Comparison of ENCODE assay signal across 15 cellular contexts in the genomic region with DNA sequence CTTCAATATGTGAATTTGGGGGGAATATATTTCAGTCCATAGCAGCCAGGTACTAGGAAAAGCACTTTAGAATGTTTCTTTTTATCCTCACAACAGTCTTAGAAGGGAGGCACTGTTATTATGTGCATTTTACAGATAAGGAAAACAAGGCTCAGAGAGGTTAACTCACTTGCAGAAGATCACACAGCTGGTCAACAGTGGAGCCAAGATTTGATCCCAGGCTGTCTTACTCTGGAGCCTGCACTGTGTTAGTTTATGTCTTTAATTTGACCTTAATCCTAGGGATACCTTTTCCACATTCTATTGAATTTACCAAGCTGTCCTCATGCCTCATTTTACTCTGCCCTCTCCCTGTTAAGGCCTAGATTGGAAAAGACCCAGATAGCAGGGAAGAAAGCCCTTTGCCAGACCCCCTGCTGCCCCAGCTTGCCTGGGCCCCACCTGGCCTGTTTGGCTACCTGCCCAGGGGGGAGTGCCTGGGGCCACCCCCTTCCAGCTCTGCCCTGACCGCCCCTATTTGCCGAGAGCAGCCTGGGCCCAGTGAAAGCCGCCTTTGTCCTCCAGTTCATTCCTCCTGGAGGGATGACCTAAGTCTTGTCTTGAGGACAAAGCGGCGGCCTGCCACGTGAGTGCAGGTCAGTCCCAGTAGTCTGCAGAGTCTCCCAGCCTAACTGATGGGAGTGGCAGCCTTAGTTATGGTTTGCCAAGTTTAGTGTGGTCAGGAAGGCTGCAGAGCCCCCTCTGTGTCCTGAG.
DNase-seq lines count a peak whose midpoint lies in the region; ATAC-seq lines count a peak whose summit lies in the region.
"Had no signal": no experiment of that assay in that cellular context is flagged by ENCODE, and none has a peak within 500 bp of the region (broad histone marks: within the 10 kb centered on the region; RNA-seq: fewer than 3 reads in every experiment).

No MANE protein-coding gene starts in this region.

- H3K4me3 Mint-ChIP-seq in naive thymus-derived CD4-positive, alpha-beta T cell, result no peak overlapping the region
- H3K4me3 Mint-ChIP-seq: activated B cell treated with CpG ODN at 0.5 μM for 24 hours; stimulated activated memory B cell treated with anti-CD40 and anti-IgM and Interleukin-4, amounts not matched to agents 10 μg/mL and 1 μg/mL and 100 μg/mL, for 72 hours had no signal

- no peak overlapping the region for H4K91ac ChIP-seq in neuronal stem cell (ENCODE audit: low read depth, low read length, poor library complexity)

- peak overlapping the region; percentile 25 for H3K18ac ChIP-seq in neuronal stem cell (ENCODE audit: low read length)

- H4K8ac ChIP-seq in neuronal stem cell (ENCODE audit: low read depth, low read length), result no peak overlapping the region

- H3K79me1 ChIP-seq in neuronal stem cell (ENCODE audit: low read depth, low read length), result no peaks in the 10 kb centered on the region

- H3K23ac ChIP-seq in neuronal stem cell (ENCODE audit: low read depth, low read length, poor library complexity), result no peak overlapping the region

- H3K4me1 Mint-ChIP-seq in naive thymus-derived CD4-positive, alpha-beta T cell, result peaks cover 14 to 64% (median 28%) of the 10 kb centered on the region in 7 donors

- no peak overlapping the region for H2AK5ac ChIP-seq in neuronal stem cell (ENCODE audit: low read depth, low read length)

- no peak overlapping the region for H2BK120ac ChIP-seq in neuronal stem cell (ENCODE audit: low read depth, low read length)

- WGBS in neuronal stem cell (ENCODE audit: extremely low coverage in 2 of 2, insufficient read length in 2 of 2, insufficient replicate concordance in 1 of 2), 2 donors, result no CpG with 5 or more reads among the region's 6 CpGs

- H3K9ac ChIP-seq in neuronal stem cell (ENCODE audit: low read depth, low read length, poor library complexity), result no peak overlapping the region
- H3K9ac ChIP-seq: parathyroid adenoma had no signal

- intact Hi-C loops in naive thymus-derived CD4-positive, alpha-beta T cell (cut with micrococcal nuclease), result no loop called here

- POLR2A ChIA-PET in naive thymus-derived CD4-positive, alpha-beta T cell (lab: Charles Lee), result no interaction called here

- H3K4me2 ChIP-seq in neuronal stem cell (ENCODE audit: insufficient read depth, low read length, poor library complexity, severe bottlenecking), result no peak overlapping the region

- H3K9me3 Mint-ChIP-seq in naive thymus-derived CD4-positive, alpha-beta T cell, result no peaks in the 10 kb centered on the region
- H3K9me3 Mint-ChIP-seq: activated B cell treated with CpG ODN at 0.5 μM for 24 hours; stimulated activated memory B cell treated with anti-CD40 and anti-IgM and Interleukin-4, amounts not matched to agents 10 μg/mL and 1 μg/mL and 100 μg/mL, for 72 hours had no signal

- no peak overlapping the region for H3K27ac Mint-ChIP-seq in naive thymus-derived CD4-positive, alpha-beta T cell
- H3K27ac Mint-ChIP-seq: activated B cell treated with CpG ODN at 0.5 μM for 24 hours; stimulated activated memory B cell treated with anti-CD40 and anti-IgM and Interleukin-4, amounts not matched to agents 10 μg/mL and 1 μg/mL and 100 μg/mL, for 72 hours had no signal

- no peaks in the 10 kb centered on the region for H3K27me3 Mint-ChIP-seq in naive thymus-derived CD4-positive, alpha-beta T cell

- no peak overlapping the region for H3K14ac ChIP-seq in neuronal stem cell (ENCODE audit: low read length)

- peaks cover 0 to 16% (median 0%) of the 10 kb centered on the region in 5 donors for H3K36me3 Mint-ChIP-seq in naive thymus-derived CD4-positive, alpha-beta T cell
- H3K36me3 Mint-ChIP-seq: stimulated activated memory B cell treated with anti-CD40 and anti-IgM and Interleukin-4, amounts not matched to agents 10 μg/mL and 1 μg/mL and 100 μg/mL, for 72 hours had no signal

- DNase-seq in COLO829 (ENCODE audit: low spot score) (peak; percentile 79), NCI-H146 treated with DMSO at 0.1 percent for 48 hours (lab: John Stamatoyannopoulos, UW; ENCODE audit: unreplicated experiment) (peak; percentile 62), globus pallidus (ENCODE audit: low spot score) (peak; percentile 24), neuronal stem cell (ENCODE audit: low spot score) (no peak), superior temporal gyrus (ENCODE audit: extremely low spot score) (no peak)
- no peak for DNase-seq in activated T-cell treated with anti-CD3 and anti-CD28 coated beads, Interleukin-2, amount 50 U/mL, for 48 hours
- no peak for DNase-seq in naive thymus-derived CD4-positive, alpha-beta T cell
- DNase-seq in activated effector memory CD4-positive, alpha-beta T cell treated with Interleukin-2 at 50 U/mL for 16 hours, result no peak
- DNase-seq: activated B cell treated with CpG ODN at 0.5 μM for 24 hours, Kasumi-1, NCI-H1694 treated with DMSO at 0.1 percent for 48 hours, NCI-H526 had no signal

- no peak overlapping the region for H3K4me3 ChIP-seq in neuronal stem cell (ENCODE audit: low read length in 2 of 2)
- H3K4me3 ChIP-seq in naive thymus-derived CD4-positive, alpha-beta T cell (ENCODE audit: low read length), result no peak overlapping the region

- peaks cover 0 to 8% of the 10 kb centered on the region in 2 donors for H3K4me1 ChIP-seq in neuronal stem cell (ENCODE audit: control insufficient read depth in 2 of 2, insufficient read depth in 1 of 2, low read depth in 1 of 2, low read length in 2 of 2)
- H3K4me1 ChIP-seq in naive thymus-derived CD4-positive, alpha-beta T cell (ENCODE audit: control insufficient read depth in 2 of 2, insufficient read depth in 2 of 2, low read length in 2 of 2), result peaks cover 11% of the 10 kb centered on the region in 2 donors
- H3K4me1 ChIP-seq: parathyroid adenoma had no signal

- no peaks in the 10 kb centered on the region for H3K36me3 ChIP-seq in neuronal stem cell (replicated peaks in 1 of 2; ENCODE audit: control insufficient read depth in 2 of 2, insufficient read depth in 2 of 2, low read length in 2 of 2)
- H3K36me3 ChIP-seq in naive thymus-derived CD4-positive, alpha-beta T cell (ENCODE audit: control insufficient read depth in 2 of 3, insufficient read depth in 3 of 3, low read length in 3 of 3), result no peaks in the 10 kb centered on the region

- H3K9me3 ChIP-seq in neuronal stem cell (replicated peaks in 1 of 2; ENCODE audit: control insufficient read depth in 2 of 2, insufficient read depth in 1 of 2, low read depth in 1 of 2, low read length in 2 of 2), result no peaks in the 10 kb centered on the region
- no peaks in the 10 kb centered on the region for H3K9me3 ChIP-seq in naive thymus-derived CD4-positive, alpha-beta T cell (ENCODE audit: control insufficient read depth in 2 of 3, low read length in 3 of 3)

- no peak for ATAC-seq in naive thymus-derived CD4-positive, alpha-beta T cell
- ATAC-seq: stimulated activated memory B cell treated with anti-CD40 and anti-IgM and Interleukin-4, amounts not matched to agents 10 μg/mL and 1 μg/mL and 100 μg/mL, for 72 hours had no signal

- H3K4ac ChIP-seq in neuronal stem cell (ENCODE audit: low read length), result no peak overlapping the region

- H3K27me3 ChIP-seq in neuronal stem cell (ENCODE audit: control insufficient read depth in 3 of 3, insufficient read depth in 3 of 3, low read depth in 1 of 3, low read length in 3 of 3), result no peaks in the 10 kb centered on the region
- no peaks in the 10 kb centered on the region for H3K27me3 ChIP-seq in naive thymus-derived CD4-positive, alpha-beta T cell (ENCODE audit: control insufficient read depth in 2 of 2, insufficient read depth in 2 of 2, low read length in 2 of 2)

- H2BK5ac ChIP-seq in neuronal stem cell (ENCODE audit: low read length), result no peak overlapping the region

- no peak overlapping the region for H2AFZ ChIP-seq in neuronal stem cell (ENCODE audit: low read length)
- H2AFZ ChIP-seq: parathyroid adenoma had no signal

- no peak overlapping the region for H2BK12ac ChIP-seq in neuronal stem cell (ENCODE audit: low read length)

- CTCF ChIA-PET in naive thymus-derived CD4-positive, alpha-beta T cell (lab: Charles Lee), result no interaction called here

- H2BK15ac ChIP-seq in neuronal stem cell (ENCODE audit: low read length), result no peak overlapping the region

- no peak overlapping the region for H3K27ac ChIP-seq in neuronal stem cell (replicated peaks; ENCODE audit: low read length)
- no peak overlapping the region for H3K27ac ChIP-seq in naive thymus-derived CD4-positive, alpha-beta T cell (ENCODE audit: low read depth, low read length)
- H3K27ac ChIP-seq: epithelial cell of prostate, parathyroid adenoma had no signal

Comparison
In these comparisons a context has a peak if more than half of its experiments do, and no peak if none do; other contexts are left out.
1. DNase-seq: peak in COLO829 (single experiment), NCI-H146 treated with DMSO at 0.1 percent for 48 hours (single experiment) and globus pallidus (single experiment); none in neuronal stem cell (single experiment), activated T-cell treated with anti-CD3 and anti-CD28 coated beads, Interleukin-2, amount 50 U/mL, for 48 hours (0 of 2), naive thymus-derived CD4-positive, alpha-beta T cell (0 of 9), activated effector memory CD4-positive, alpha-beta T cell treated with Interleukin-2 at 50 U/mL for 16 hours (single experiment) and superior temporal gyrus (single experiment).